Comparison of ENCODE assay signal across 29 cellular contexts in genomic region chr3:14506626-14507344, GRCh38. TPM values are rescaled to one million over a fixed set of nuclear protein-coding genes. Genes with fewer than 3 reads are reported as not detected.
DNase-seq lines count a peak whose midpoint lies in the region; ATAC-seq, FAIRE-seq and TF ChIP-seq lines count a peak whose summit lies in the region.
"Had no signal": no experiment of that assay in that cellular context is flagged by ENCODE, and none has a peak within 500 bp of the region (broad histone marks: within the 10 kb centered on the region; RNA-seq: fewer than 3 reads in every experiment).

No MANE protein-coding gene starts in this region.

- no peak overlapping the region for H3K9ac ChIP-seq in BLaER1

- TF ChIP-seq POLR2A in ovary (IDR thresholded peaks at IDR 0.05) = no peak

- peaks cover 18% of the 10 kb centered on the region for H3K9me3 Mint-ChIP-seq in activated CD4-positive, alpha-beta memory T cell treated with anti-CD3 and anti-CD28 coated beads for 36 hours
- peaks cover 8% of the 10 kb centered on the region for H3K9me3 Mint-ChIP-seq in activated CD4-positive, alpha-beta memory T cell treated with anti-CD3 and anti-CD28 coated beads, Interleukin-2, amount 10 ng/mL, durations not matched to agents 7 days and 5 days

- no peaks in the 10 kb centered on the region for H4K20me1 ChIP-seq in BLaER1

- peaks cover 5% of the 10 kb centered on the region for H3K4me1 Mint-ChIP-seq in activated CD4-positive, alpha-beta memory T cell treated with anti-CD3 and anti-CD28 coated beads for 36 hours (ENCODE audit: low read depth)
- H3K4me1 Mint-ChIP-seq in activated CD4-positive, alpha-beta memory T cell treated with anti-CD3 and anti-CD28 coated beads, Interleukin-2, amount 10 ng/mL, durations not matched to agents 7 days and 5 days = no peaks in the 10 kb centered on the region

- H3K4me1 ChIP-seq in BLaER1 = peaks cover 35% of the 10 kb centered on the region
- H3K4me1 ChIP-seq in ovary (ENCODE audit: insufficient read depth) = no peaks in the 10 kb centered on the region

- 81 to 87% (median 85%) methylated on average over 14 to 16 of the region's 16 CpGs for WGBS in ovary, 3 donors

- no peak for ATAC-seq in SK-N-SH treated with all-trans-retinoic acid at 6 μM for 48 hours

- POLR2A ChIA-PET in activated CD4-positive, alpha-beta memory T cell treated with anti-CD3 and anti-CD28 coated beads for 36 hours (lab: Charles Lee) = no interaction called here
- POLR2A ChIA-PET in activated CD4-positive, alpha-beta memory T cell treated with anti-CD3 and anti-CD28 coated beads, Interleukin-2, amount 10 ng/mL, durations not matched to agents 7 days and 5 days (lab: Charles Lee) = no interaction called here

- H3K27ac Mint-ChIP-seq in activated CD4-positive, alpha-beta memory T cell treated with anti-CD3 and anti-CD28 coated beads for 36 hours = no peak overlapping the region
- no peak overlapping the region for H3K27ac Mint-ChIP-seq in activated CD4-positive, alpha-beta memory T cell treated with anti-CD3 and anti-CD28 coated beads, Interleukin-2, amount 10 ng/mL, durations not matched to agents 7 days and 5 days

- peaks cover 3% of the 10 kb centered on the region for H3K27me3 Mint-ChIP-seq in activated CD4-positive, alpha-beta memory T cell treated with anti-CD3 and anti-CD28 coated beads for 36 hours
- H3K27me3 Mint-ChIP-seq in activated CD4-positive, alpha-beta memory T cell treated with anti-CD3 and anti-CD28 coated beads, Interleukin-2, amount 10 ng/mL, durations not matched to agents 7 days and 5 days = no peaks in the 10 kb centered on the region

- intact Hi-C loops in activated CD4-positive, alpha-beta memory T cell treated with anti-CD3 and anti-CD28 coated beads for 36 hours (cut with micrococcal nuclease) = no loop called here
- intact Hi-C loops in ovary (cut with DNase I) = loop anchor here in 1 of 4 donors (10.0 kb wide), 1 partner anchor 408 kb away; no protein-coding TSS in a partner anchor

- peak; percentile 36 for FAIRE-seq in bronchial epithelial cell (lab: Jason Lieb, UNC)
- FAIRE-seq: GM18507, GM19239, H1, RCC 7860 had no signal

- CTCF ChIA-PET in activated CD4-positive, alpha-beta memory T cell treated with anti-CD3 and anti-CD28 coated beads for 36 hours (lab: Charles Lee) = interaction anchor here (0.9 to 2.0 kb wide), 3 partner anchors 8 to 414 kb away, joined by 3 to 9 read pairs (median 3); no protein-coding TSS in a partner anchor
- CTCF ChIA-PET in activated CD4-positive, alpha-beta memory T cell treated with anti-CD3 and anti-CD28 coated beads, Interleukin-2, amount 10 ng/mL, durations not matched to agents 7 days and 5 days (lab: Charles Lee) = no interaction called here

- H3K9me3 ChIP-seq in BLaER1 (peaks cover 15% of the 10 kb centered on the region), ovary (no peaks in the 10 kb centered on the region)

- no peaks in the 10 kb centered on the region for H3K36me3 ChIP-seq in BLaER1
- no peaks in the 10 kb centered on the region for H3K36me3 ChIP-seq in bronchial epithelial cell (ENCODE audit: control insufficient read depth, insufficient read depth, low read length)
- H3K36me3 ChIP-seq in ovary = no peaks in the 10 kb centered on the region

- no peak overlapping the region for H3K4me3 Mint-ChIP-seq in activated CD4-positive, alpha-beta memory T cell treated with anti-CD3 and anti-CD28 coated beads for 36 hours
- H3K4me3 Mint-ChIP-seq in activated CD4-positive, alpha-beta memory T cell treated with anti-CD3 and anti-CD28 coated beads, Interleukin-2, amount 10 ng/mL, durations not matched to agents 7 days and 5 days = no peak overlapping the region
- H3K4me3 Mint-ChIP-seq: CD8-positive, alpha-beta memory T cell had no signal

- H3K36me3 Mint-ChIP-seq in activated CD4-positive, alpha-beta memory T cell treated with anti-CD3 and anti-CD28 coated beads for 36 hours = no peaks in the 10 kb centered on the region
- H3K36me3 Mint-ChIP-seq in activated CD4-positive, alpha-beta memory T cell treated with anti-CD3 and anti-CD28 coated beads, Interleukin-2, amount 10 ng/mL, durations not matched to agents 7 days and 5 days (ENCODE audit: low read depth) = peaks cover 4% of the 10 kb centered on the region

- no peak for TF ChIP-seq EP300 in ovary (IDR thresholded peaks at IDR 0.05)

- no peak overlapping the region for H3K27ac ChIP-seq in BLaER1
- no peak overlapping the region for H3K27ac ChIP-seq in ovary
- H3K27ac ChIP-seq: C4-2B had no signal

- peak overlapping the region; percentile 46 for H3K4me2 ChIP-seq in BLaER1

- TF ChIP-seq CTCF in bronchial epithelial cell (IDR thresholded peaks at IDR 0.05; ENCODE audit: insufficient read depth, low read length, severe bottlenecking) (no peak), ovary (IDR thresholded peaks at IDR 0.05) (no peak)

- H3K27me3 ChIP-seq in BLaER1 = no peaks in the 10 kb centered on the region
- peaks cover 1% of the 10 kb centered on the region for H3K27me3 ChIP-seq in bronchial epithelial cell (ENCODE audit: control insufficient read depth, insufficient read depth, low read length)
- no peaks in the 10 kb centered on the region for H3K27me3 ChIP-seq in ovary

- H3K4me3 ChIP-seq in BLaER1 (no peak overlapping the region), bronchial epithelial cell (ENCODE audit: low read depth, low read length) (no peak overlapping the region), ovary (no peak overlapping the region)

- peak; percentile 4 for DNase-seq in activated CD4-positive, alpha-beta memory T cell treated with anti-CD3 and anti-CD28 coated beads for 36 hours
- DNase-seq in activated CD4-positive, alpha-beta memory T cell treated with anti-CD3 and anti-CD28 coated beads, Interleukin-2, amount 10 ng/mL, durations not matched to agents 7 days and 5 days = no peak
- DNase-seq in bronchial epithelial cell (ENCODE audit: low read depth) = no peak
- peak in 3 of 5 donors; percentile 5 to 31 (median 9) for DNase-seq in ovary
- DNase-seq in stimulated activated naive CD4-positive, alpha-beta T cell treated with Interleukin-2 at 50 U/mL for 16 hours (lab: John Stamatoyannopoulos, UW) = no peak
- DNase-seq in NCI-H1417 (lab: John Stamatoyannopoulos, UW) = no peak
- DNase-seq: 8988T; AML-193; Calu3; CD8-positive, alpha-beta memory T cell; DMS153; MM.1S; NCI-H1048; NCI-H1436; NCI-H187 treated with DMSO at 0.1 percent for 48 hours; NCI-H2107; NCI-H446 treated with DMSO at 0.1 percent for 48 hours; NCI-H526 treated with DMSO at 0.1 percent for 48 hours; OCI-M1; Right ventricle myocardium superior had no signal

TF ChIP-seq in SK-N-SH treated with all-trans-retinoic acid at 6 μM for 48 hours, 23 proteins besides CTCF, POLR2A, EP300 and RAD21:
- no peak for TF ChIP-seq ZFP3 (CRISPR knock-in tag; IDR thresholded peaks at IDR 0.05)
- TF ChIP-seq OSR1 (CRISPR knock-in tag; IDR thresholded peaks at IDR 0.05) = no peak

RNA-seq across cellular contexts. Expression of gene GRIP2, which starts 33.4 kb away (rescaled TPM):
- total RNA-seq in activated CD4-positive, alpha-beta memory T cell treated with anti-CD3 and anti-CD28 coated beads for 36 hours = not detected
- total RNA-seq in activated CD4-positive, alpha-beta memory T cell treated with anti-CD3 and anti-CD28 coated beads, Interleukin-2, amount 10 ng/mL, durations not matched to agents 7 days and 5 days = under 1 TPM; 0.08 to 0.35 TPM
- total RNA-seq in bronchial epithelial cell (under 0.01 TPM in 2 replicates), ovary (10 to 100 TPM in 2 of 7 donors, 1 to 10 TPM in 5; 1.1 to 19.4 (median 5.4) TPM)
- 10 to 100 TPM in 1 of 2 donors, 1 to 10 TPM in 1; 1.6 to 11.2 TPM for polyA plus RNA-seq in ovary
- total RNA-seq: Calu3; CD8-positive, alpha-beta memory T cell; LHCN-M2 had no signal
- polyA plus RNA-seq: AG04450; CD8-positive, alpha-beta memory T cell had no signal

Comparison
In these comparisons a context has a peak if more than half of its experiments do, and no peak if none do; other contexts are left out.
1. DNase-seq: peak in activated CD4-positive, alpha-beta memory T cell treated with anti-CD3 and anti-CD28 coated beads for 36 hours (single experiment) and ovary (3 of 5); none in activated CD4-positive, alpha-beta memory T cell treated with anti-CD3 and anti-CD28 coated beads, Interleukin-2, amount 10 ng/mL, durations not matched to agents 7 days and 5 days (single experiment), bronchial epithelial cell (single experiment), stimulated activated naive CD4-positive, alpha-beta T cell treated with Interleukin-2 at 50 U/mL for 16 hours (single experiment) and NCI-H1417 (0 of 3).